Comparison of ENCODE assay signal across 8 cellular contexts in genomic region chr18:34331343-34331742, GRCh38.
DNase-seq lines count a peak whose midpoint lies in the region; TF ChIP-seq lines count a peak whose summit lies in the region.
"Not testable (repeated sequence)": the region's sequence is repeated elsewhere in the genome, so short reads cannot be mapped to it uniquely, and the experiment has no call there.

No MANE protein-coding gene starts in this region.

- H3K4me3 ChIP-seq in Caco-2 (ENCODE audit: low read depth, low read length) (peak overlapping the region; percentile 19), H7 (ENCODE audit: insufficient read depth, low read depth, low read length) (peak overlapping the region; percentile 25), LNCaP clone FGC (ENCODE audit: low read depth, low read length) (peak overlapping the region; percentile 39), transverse colon (peak overlapping the region in 3 of 4 donors; percentile 29 to 44 (median 35))
- H3K4me3 ChIP-seq in endodermal cell (ENCODE audit: low read length): not testable (repeated sequence)

- H3K36me3 ChIP-seq in Caco-2 (ENCODE audit: control insufficient read depth, insufficient read depth, low read length); H7 (replicated peaks; ENCODE audit: control insufficient read depth, insufficient read depth, low read length); endodermal cell (ENCODE audit: control insufficient read depth, insufficient read depth, low read length); transverse colon: not testable (repeated sequence)

- not testable (repeated sequence) for H3K9ac ChIP-seq in endodermal cell (ENCODE audit: extremely low read depth, low read length, poor library complexity, severe bottlenecking)

- not testable (repeated sequence) for H3K27ac Mint-ChIP-seq in Caco-2 (ENCODE audit: unreplicated experiment)
- H3K27ac Mint-ChIP-seq in endodermal cell (peak overlapping the region; percentile 94), neural crest cell (ENCODE audit: unreplicated experiment) (peak overlapping the region; percentile 67)

- not testable (repeated sequence) for H3K36me3 Mint-ChIP-seq in Caco-2 (ENCODE audit: insufficient read depth, unreplicated experiment)
- H3K36me3 Mint-ChIP-seq in endodermal cell (ENCODE audit: low read depth) (peaks cover 20% of the 10 kb centered on the region), neural crest cell (ENCODE audit: low read depth) (peaks cover 12% of the 10 kb centered on the region)

- not testable (repeated sequence) for H3K27ac ChIP-seq in endodermal cell (ENCODE audit: low read depth, low read length)
- H3K27ac ChIP-seq in transverse colon: peak overlapping the region in 3 of 4 donors; percentile 60 to 69 (median 66)

- DNase-seq in Caco-2 (peak; percentile 16 to 30), NCI-H748 (lab: John Stamatoyannopoulos, UW; ENCODE audit: unreplicated experiment) (peak; percentile 76), RPMI8226 (peak; percentile 40), endodermal cell (peak; percentile 63), transverse colon (peak; percentile 53)
- not testable (repeated sequence) for DNase-seq in H7; LNCaP clone FGC (ENCODE audit: low read depth); neural crest cell (ENCODE audit: low read depth, low spot score)

- H3K4me3 Mint-ChIP-seq in Caco-2 (ENCODE audit: unreplicated experiment) (peak overlapping the region; percentile 81), endodermal cell (peak overlapping the region; percentile 71), neural crest cell (peak overlapping the region; percentile 87)

- not testable (repeated sequence) for H3K4me1 Mint-ChIP-seq in Caco-2 (ENCODE audit: low read depth, unreplicated experiment); endodermal cell; neural crest cell

- BruUV-seq in Caco-2 (replicated peaks; lab: Mats Ljungman, UMichigan): not testable (repeated sequence)

- intact Hi-C loops in Caco-2 (cut with micrococcal nuclease; ENCODE audit: unreplicated experiment); transverse colon (cut with DNase I; ENCODE audit: low total_unique reads): not testable (repeated sequence)

- TF ChIP-seq EP300 in transverse colon (IDR thresholded peaks at IDR 0.05; ENCODE audit: low read depth): not testable (repeated sequence)

- H3K4me1 ChIP-seq in Caco-2; endodermal cell (ENCODE audit: control insufficient read depth, insufficient read depth, low read length): not testable (repeated sequence)
- H3K4me1 ChIP-seq in transverse colon: peaks cover 0 to 11% (median 3%) of the 10 kb centered on the region in 4 donors

- WGBS in endodermal cell (ENCODE audit: insufficient coverage in 1 of 2, insufficient read length in 1 of 2), 2 experiments: 77% methylated on average over 12 of the region's 15 CpGs; no CpG with 5 or more reads in 1 of the 2 experiments
- WGBS in transverse colon (ENCODE audit: low coverage in 1 of 2), 2 donors: 75% methylated on average over 14 of the region's 15 CpGs; no CpG with 5 or more reads in 1 of the 2 donors

- not testable (repeated sequence) for H3K9me3 Mint-ChIP-seq in Caco-2 (ENCODE audit: unreplicated experiment)
- H3K9me3 Mint-ChIP-seq in endodermal cell: peaks cover 25% of the 10 kb centered on the region
- H3K9me3 Mint-ChIP-seq in neural crest cell: peaks cover 16% of the 10 kb centered on the region

- CTCF ChIA-PET in Caco-2 (lab: Charles Lee): not testable (repeated sequence)

- H3K9me3 ChIP-seq in Caco-2; endodermal cell (ENCODE audit: control insufficient read depth, low read length); transverse colon: not testable (repeated sequence)

- TF ChIP-seq CTCF in Caco-2 (IDR thresholded peaks at IDR 0.05; ENCODE audit: insufficient read depth in 1 of 2, low read depth in 1 of 2, low read length in 1 of 2, severe bottlenecking in 1 of 2, unreplicated experiment in 1 of 2); LNCaP clone FGC (IDR thresholded peaks at IDR 0.05; ENCODE audit: control insufficient read depth, extremely low read depth, insufficient read depth); endodermal cell (conservative IDR thresholded peaks at IDR 0.05); neural crest cell (conservative IDR thresholded peaks at IDR 0.05); transverse colon (IDR thresholded peaks at IDR 0.05): not testable (repeated sequence)

- not testable (repeated sequence) for H3K27me3 Mint-ChIP-seq in Caco-2 (ENCODE audit: insufficient read depth, unreplicated experiment); endodermal cell (ENCODE audit: insufficient read depth); neural crest cell (ENCODE audit: low read depth)

- not testable (repeated sequence) for H3K27me3 ChIP-seq in Caco-2 (replicated peaks; ENCODE audit: control insufficient read depth, insufficient read depth, low read length); H7 (ENCODE audit: control insufficient read depth, insufficient read depth, low read length); endodermal cell (ENCODE audit: control insufficient read depth, insufficient read depth, low read length, poor library complexity, severe bottlenecking); transverse colon

- in situ Hi-C loops in transverse colon (cut with MboI; ENCODE audit: low pct_ligation_motif_present in 1 of 4, low pct_unique_long_range_greater_than_20kb in 1 of 4, low sequenced_read_pairs in 3 of 4): not testable (repeated sequence)

- peak; percentile 41 for TF ChIP-seq POLR2A in transverse colon (IDR thresholded peaks at IDR 0.05)

- POLR2A ChIA-PET in Caco-2 (lab: Charles Lee): not testable (repeated sequence)
